18 cellular contexts compared by ENCODE assay signal in the genomic region with DNA sequence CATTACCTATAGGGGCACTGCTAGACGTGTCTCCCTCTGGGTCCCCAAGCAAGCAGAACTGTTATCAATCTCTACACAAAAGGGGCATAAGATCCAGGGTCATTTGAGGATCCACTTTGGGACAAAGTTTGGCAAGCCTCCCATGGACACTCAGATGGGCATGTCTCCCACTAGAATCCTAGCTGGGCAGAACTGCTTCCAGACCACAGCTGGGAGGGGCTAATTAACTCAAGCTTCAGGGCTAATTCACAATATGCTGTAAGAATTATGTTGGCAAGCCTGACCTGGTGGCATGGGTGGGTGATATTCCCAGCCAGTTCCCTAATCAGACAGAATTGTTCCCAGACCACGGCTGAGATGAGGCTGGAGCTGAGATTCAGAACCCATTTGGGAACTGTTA.
A peak's percentile ranks its signal among the peaks of the same experiment; 100 is the strongest.
DNase-seq lines count a peak whose midpoint lies in the region; ATAC-seq and TF ChIP-seq lines count a peak whose summit lies in the region.
"Had no signal": no experiment of that assay in that cellular context is flagged by ENCODE, and none has a peak within 500 bp of the region (broad histone marks: within the 10 kb centered on the region; RNA-seq: fewer than 3 reads in every experiment).

No MANE protein-coding gene starts in this region.

- no peak overlapping the region for H2AFZ ChIP-seq in SK-N-SH (ENCODE audit: low read depth)
- H2AFZ ChIP-seq: GM23248 had no signal

- no peaks in the 10 kb centered on the region for H3K79me2 ChIP-seq in SK-N-SH (ENCODE audit: insufficient read depth)

- H3K9ac ChIP-seq in SK-N-SH = no peak overlapping the region
- H3K9ac ChIP-seq: BLaER1, GM23248 had no signal

- H3F3A ChIP-seq in SK-N-SH (replicated peaks; ENCODE audit: insufficient read depth) = no peaks in the 10 kb centered on the region

- H3K4me2 ChIP-seq in SK-N-SH = no peak overlapping the region
- H3K4me2 ChIP-seq: BLaER1 had no signal

- no peaks in the 10 kb centered on the region; a peak in 1 of 4 replicates for H3K4me1 ChIP-seq in SK-N-SH (ENCODE audit: control insufficient read depth in 1 of 2, insufficient read depth in 2 of 2, low read depth in 1 of 2, low read length in 1 of 2)
- H3K4me1 ChIP-seq: Caco-2 had no signal

- H3K36me3 ChIP-seq in SK-N-SH (replicated peaks in 1 of 2; ENCODE audit: control insufficient read depth in 1 of 2, insufficient read depth in 2 of 2, low read length in 1 of 2) = no peaks in the 10 kb centered on the region
- H3K36me3 ChIP-seq: BLaER1 had no signal

- no peaks in the 10 kb centered on the region for H3K9me2 ChIP-seq in SK-N-SH

- WGBS in SK-N-SH (ENCODE audit: low lambda C conversion rate) = 62% methylated on average over 2 of the region's 2 CpGs

- no peaks in the 10 kb centered on the region for H3K27me3 ChIP-seq in SK-N-SH (ENCODE audit: insufficient read depth)
- H3K27me3 ChIP-seq: BLaER1 had no signal

- CTCF ChIA-PET in SK-N-SH (lab: Yijun Ruan, JAX) = no interaction called here
- CTCF ChIA-PET in GM10248 (lab: Yijun Ruan, JAX) = interaction anchor here (1.0 kb wide), 1 partner anchor 13 kb away, joined by 3 read pairs; no protein-coding TSS in a partner anchor

- TF ChIP-seq EP300 in SK-N-SH (IDR thresholded peaks at IDR 0.05; ENCODE audit: borderline replicate concordance in 1 of 2, low read depth in 1 of 2, low read length in 1 of 2) = no peak

- POLR2A ChIA-PET in SK-N-SH (lab: Yijun Ruan, JAX) = no interaction called here
- POLR2A ChIA-PET in GM10248 (lab: Yijun Ruan, JAX) = no interaction called here

- H3K4me3 ChIP-seq in SK-N-SH (ENCODE audit: low read depth in 2 of 2, low read length in 1 of 2) = no peak overlapping the region
- H3K4me3 ChIP-seq: BLaER1, GM23248 had no signal

- DNase-seq in SK-N-SH = peak; percentile 16
- DNase-seq in NCI-H446 (lab: John Stamatoyannopoulos, UW) = peak; percentile 42 to 82
- DNase-seq in RPMI7951 (ENCODE audit: low read depth) = peak; percentile 67
- DNase-seq in myocyte (ENCODE audit: low read depth) = peak; percentile 37
- no peak for DNase-seq in GM10248 (ENCODE audit: extremely low spot score)
- no peak for DNase-seq in effector CD4-positive, alpha-beta T cell
- DNase-seq: Caco-2; CD4-positive, CD25-positive, alpha-beta regulatory T cell; CD8-positive, alpha-beta T cell; DMS53; DMS79 treated with DMSO at 0.1 percent for 48 hours; GF-D8; GM23248; H7; HCEC 1CT had no signal

- H4K20me1 ChIP-seq in SK-N-SH (ENCODE audit: insufficient read depth) = no peaks in the 10 kb centered on the region
- H4K20me1 ChIP-seq: BLaER1 had no signal

- no peaks in the 10 kb centered on the region for H3K9me3 ChIP-seq in SK-N-SH
- H3K9me3 ChIP-seq: BLaER1, Caco-2 had no signal

- TF ChIP-seq CTCF in SK-N-SH (IDR thresholded peaks at IDR 0.05) (no peak), GM10248 (IDR thresholded peaks at IDR 0.05; ENCODE audit: control extremely low read depth, extremely low read depth, low read depth, missing control alignments) (no peak)

- no peak overlapping the region for H3K27ac ChIP-seq in SK-N-SH (ENCODE audit: low read depth in 2 of 2, low read length in 1 of 2)
- H3K27ac ChIP-seq: BLaER1, C4-2B, GM23248 had no signal

- no peak for ATAC-seq in SK-N-SH treated with all-trans-retinoic acid at 6 μM for 48 hours
- ATAC-seq: CD8-positive, alpha-beta T cell had no signal

- no peak for TF ChIP-seq RAD21 in SK-N-SH (IDR thresholded peaks at IDR 0.05; ENCODE audit: low read length)

TF ChIP-seq in SK-N-SH, 30 proteins besides CTCF, POLR2A, EP300 and RAD21:
- TF ChIP-seq MEF2A (IDR thresholded peaks at IDR 0.05; ENCODE audit: borderline replicate concordance, low read depth) = no peak
- TF ChIP-seq, protein P1, sequence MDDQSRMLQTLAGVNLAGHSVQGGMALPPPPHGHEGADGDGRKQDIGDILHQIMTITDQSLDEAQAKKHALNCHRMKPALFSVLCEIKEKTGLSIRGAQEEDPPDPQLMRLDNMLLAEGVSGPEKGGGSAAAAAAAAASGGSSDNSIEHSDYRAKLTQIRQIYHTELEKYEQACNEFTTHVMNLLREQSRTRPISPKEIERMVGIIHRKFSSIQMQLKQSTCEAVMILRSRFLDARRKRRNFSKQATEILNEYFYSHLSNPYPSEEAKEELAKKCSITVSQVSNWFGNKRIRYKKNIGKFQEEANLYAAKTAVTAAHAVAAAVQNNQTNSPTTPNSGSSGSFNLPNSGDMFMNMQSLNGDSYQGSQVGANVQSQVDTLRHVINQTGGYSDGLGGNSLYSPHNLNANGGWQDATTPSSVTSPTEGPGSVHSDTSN (IDR thresholded peaks at IDR 0.05) = no peak
- no peak for TF ChIP-seq ELF1 (IDR thresholded peaks at IDR 0.05)
- no peak for TF ChIP-seq FOSL2 (IDR thresholded peaks at IDR 0.05; ENCODE audit: borderline replicate concordance, low read depth)
- no peak for TF ChIP-seq JUND (IDR thresholded peaks at IDR 0.05)
- TF ChIP-seq, protein P2, sequence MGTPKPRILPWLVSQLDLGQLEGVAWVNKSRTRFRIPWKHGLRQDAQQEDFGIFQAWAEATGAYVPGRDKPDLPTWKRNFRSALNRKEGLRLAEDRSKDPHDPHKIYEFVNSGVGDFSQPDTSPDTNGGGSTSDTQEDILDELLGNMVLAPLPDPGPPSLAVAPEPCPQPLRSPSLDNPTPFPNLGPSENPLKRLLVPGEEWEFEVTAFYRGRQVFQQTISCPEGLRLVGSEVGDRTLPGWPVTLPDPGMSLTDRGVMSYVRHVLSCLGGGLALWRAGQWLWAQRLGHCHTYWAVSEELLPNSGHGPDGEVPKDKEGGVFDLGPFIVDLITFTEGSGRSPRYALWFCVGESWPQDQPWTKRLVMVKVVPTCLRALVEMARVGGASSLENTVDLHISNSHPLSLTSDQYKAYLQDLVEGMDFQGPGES (IDR thresholded peaks at IDR 0.05; ENCODE audit: low read depth, low read length) = no peak

TF ChIP-seq in SK-N-SH treated with all-trans-retinoic acid at 6 μM for 48 hours, 23 proteins besides CTCF, POLR2A, EP300 and RAD21 (continues in another document):
- TF ChIP-seq POU6F1 (CRISPR knock-in tag; IDR thresholded peaks at IDR 0.05; ENCODE audit: borderline replicate concordance, low read depth) (no peak), PATZ1 (CRISPR knock-in tag; IDR thresholded peaks at IDR 0.05; ENCODE audit: borderline replicate concordance) (no peak), ZFP30 (CRISPR knock-in tag; IDR thresholded peaks at IDR 0.05) (no peak), ZC3H10 (CRISPR knock-in tag; IDR thresholded peaks at IDR 0.05) (no peak), ZFP3 (CRISPR knock-in tag; IDR thresholded peaks at IDR 0.05) (no peak), TOX (CRISPR knock-in tag; IDR thresholded peaks at IDR 0.05; ENCODE audit: borderline replicate concordance) (no peak), PPARA (CRISPR knock-in tag; IDR thresholded peaks at IDR 0.05; ENCODE audit: borderline replicate concordance) (no peak), CSDC2 (CRISPR knock-in tag; IDR thresholded peaks at IDR 0.05) (no peak), ESRRG (CRISPR knock-in tag; IDR thresholded peaks at IDR 0.05) (no peak)
- TF ChIP-seq, protein P3, sequence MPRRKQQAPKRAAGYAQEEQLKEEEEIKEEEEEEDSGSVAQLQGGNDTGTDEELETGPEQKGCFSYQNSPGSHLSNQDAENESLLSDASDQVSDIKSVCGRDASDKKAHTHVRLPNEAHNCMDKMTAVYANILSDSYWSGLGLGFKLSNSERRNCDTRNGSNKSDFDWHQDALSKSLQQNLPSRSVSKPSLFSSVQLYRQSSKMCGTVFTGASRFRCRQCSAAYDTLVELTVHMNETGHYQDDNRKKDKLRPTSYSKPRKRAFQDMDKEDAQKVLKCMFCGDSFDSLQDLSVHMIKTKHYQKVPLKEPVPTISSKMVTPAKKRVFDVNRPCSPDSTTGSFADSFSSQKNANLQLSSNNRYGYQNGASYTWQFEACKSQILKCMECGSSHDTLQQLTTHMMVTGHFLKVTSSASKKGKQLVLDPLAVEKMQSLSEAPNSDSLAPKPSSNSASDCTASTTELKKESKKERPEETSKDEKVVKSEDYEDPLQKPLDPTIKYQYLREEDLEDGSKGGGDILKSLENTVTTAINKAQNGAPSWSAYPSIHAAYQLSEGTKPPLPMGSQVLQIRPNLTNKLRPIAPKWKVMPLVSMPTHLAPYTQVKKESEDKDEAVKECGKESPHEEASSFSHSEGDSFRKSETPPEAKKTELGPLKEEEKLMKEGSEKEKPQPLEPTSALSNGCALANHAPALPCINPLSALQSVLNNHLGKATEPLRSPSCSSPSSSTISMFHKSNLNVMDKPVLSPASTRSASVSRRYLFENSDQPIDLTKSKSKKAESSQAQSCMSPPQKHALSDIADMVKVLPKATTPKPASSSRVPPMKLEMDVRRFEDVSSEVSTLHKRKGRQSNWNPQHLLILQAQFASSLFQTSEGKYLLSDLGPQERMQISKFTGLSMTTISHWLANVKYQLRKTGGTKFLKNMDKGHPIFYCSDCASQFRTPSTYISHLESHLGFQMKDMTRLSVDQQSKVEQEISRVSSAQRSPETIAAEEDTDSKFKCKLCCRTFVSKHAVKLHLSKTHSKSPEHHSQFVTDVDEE (CRISPR knock-in tag; IDR thresholded peaks at IDR 0.05) = no peak

Comparison
In these comparisons a context has a peak if more than half of its experiments do, and no peak if none do; other contexts are left out.
1. DNase-seq: peak in SK-N-SH (single experiment), NCI-H446 (2 of 2), RPMI7951 (single experiment) and myocyte (single experiment); none in GM10248 (single experiment) and effector CD4-positive, alpha-beta T cell (single experiment).